Comparison of ENCODE assay signal across 8 cellular contexts in the genomic region with DNA sequence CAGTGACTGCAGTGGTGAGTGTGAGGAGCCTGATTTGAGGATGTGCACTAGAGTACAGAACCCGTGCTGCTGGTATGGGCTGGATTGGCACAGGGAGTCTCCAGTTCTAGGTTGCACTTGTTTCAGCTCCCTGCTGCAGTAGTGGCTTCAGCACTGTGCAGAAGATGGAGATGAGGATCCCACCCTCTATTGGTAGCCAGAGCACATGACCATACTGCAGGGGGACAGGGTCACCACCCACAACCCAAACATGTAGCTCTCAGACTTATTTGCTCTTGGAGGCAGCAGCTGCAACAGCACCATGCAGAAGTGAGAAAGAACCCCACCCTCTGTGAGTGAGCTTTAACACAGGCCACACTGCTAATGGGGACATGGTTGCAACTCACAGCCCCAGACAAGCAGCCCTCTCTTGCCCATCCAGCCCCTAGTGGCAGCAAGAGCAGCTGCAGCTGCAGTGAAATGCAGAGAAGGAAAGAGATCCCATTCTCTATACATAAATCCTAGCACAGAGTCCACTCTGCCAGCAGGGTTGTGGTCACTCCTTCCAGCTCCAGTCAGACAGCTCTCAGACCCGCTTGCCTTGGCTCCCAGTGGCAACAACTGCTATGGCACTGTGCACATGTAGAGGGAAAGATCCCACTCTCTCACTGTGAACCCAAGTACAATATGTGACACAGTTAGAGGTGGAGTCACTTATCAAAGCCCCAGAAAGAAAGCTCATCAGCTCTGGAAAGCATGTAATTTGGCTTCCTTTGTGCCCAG. TPM values are rescaled to one million over a fixed set of nuclear protein-coding genes. Genes with fewer than 3 reads are reported as not detected.
DNase-seq lines count a peak whose midpoint lies in the region; ATAC-seq and TF ChIP-seq lines count a peak whose summit lies in the region.

No MANE protein-coding gene starts in this region.

- no peak overlapping the region for H3K4me3 ChIP-seq in breast epithelium
- H3K4me3 ChIP-seq in ovary = no peak overlapping the region

- H3K9me3 ChIP-seq in breast epithelium = peaks cover 0 to 10% of the 10 kb centered on the region in 2 donors
- H3K9me3 ChIP-seq in ovary = no peaks in the 10 kb centered on the region

- TF ChIP-seq EP300 in ovary (IDR thresholded peaks at IDR 0.05) = no peak

- no peak overlapping the region for H3K4me3 Mint-ChIP-seq in MCF 10A (ENCODE audit: unreplicated experiment)

- peak; percentile 96 for ATAC-seq in HG02623 (IDR thresholded peaks at IDR 0.05; ENCODE audit: unreplicated experiment)

- TF ChIP-seq POLR2A in breast epithelium (IDR thresholded peaks at IDR 0.05) (no peak), erythroblast (IDR thresholded peaks at IDR 0.05; ENCODE audit: low read length) (no peak), ovary (IDR thresholded peaks at IDR 0.05) (no peak)

- peaks cover 8% of the 10 kb centered on the region for H3K9me3 Mint-ChIP-seq in MCF 10A (ENCODE audit: unreplicated experiment)

- H3K27ac Mint-ChIP-seq in MCF 10A (ENCODE audit: low read depth, unreplicated experiment) = no peak overlapping the region

- H3K36me3 Mint-ChIP-seq in MCF 10A (ENCODE audit: insufficient read depth, unreplicated experiment) = no peaks in the 10 kb centered on the region

- CTCF ChIA-PET in MCF 10A (lab: Yijun Ruan, JAX) = interaction anchor here (0.6 to 4.6 kb wide), 8 partner anchors 10 to 107 kb away, joined by 3 to 36 read pairs (median 4); a partner anchor contains a TSS

- peak; percentile 25 for TF ChIP-seq CTCF in MCF 10A (IDR thresholded peaks at IDR 0.05; ENCODE audit: unreplicated experiment)
- no peak for TF ChIP-seq CTCF in breast epithelium (IDR thresholded peaks at IDR 0.05)
- no peak for TF ChIP-seq CTCF in ovary (IDR thresholded peaks at IDR 0.05)

- POLR2A ChIA-PET in MCF 10A (lab: Yijun Ruan, JAX) = no interaction called here

- H3K36me3 ChIP-seq in breast epithelium = no peaks in the 10 kb centered on the region
- no peaks in the 10 kb centered on the region for H3K36me3 ChIP-seq in ovary

- DNase-seq in MCF 10A (ENCODE audit: unreplicated experiment) (peak; percentile 20), breast epithelium (ENCODE audit: low spot score in 2 of 2) (no peak), NAMALWA (ENCODE audit: low spot score) (peak; percentile 55), erythroblast (lab: John Stamatoyannopoulos, UW) (peak; percentile 4 to 7), ovary (no peak), NCI-H1417 (lab: John Stamatoyannopoulos, UW) (no peak), pons (ENCODE audit: low spot score) (no peak)

- peaks cover 35% of the 10 kb centered on the region for H3K27me3 Mint-ChIP-seq in MCF 10A (ENCODE audit: insufficient read depth, unreplicated experiment)

- H3K27me3 ChIP-seq in breast epithelium = no peaks in the 10 kb centered on the region
- H3K27me3 ChIP-seq in ovary = no peaks in the 10 kb centered on the region

- 81 to 90% (median 85%) methylated on average over 2 of the region's 2 CpGs for WGBS in ovary, 3 donors

- H3K4me1 Mint-ChIP-seq in MCF 10A (ENCODE audit: insufficient read depth, unreplicated experiment) = no peaks in the 10 kb centered on the region

- no peaks in the 10 kb centered on the region for H3K4me1 ChIP-seq in breast epithelium
- no peaks in the 10 kb centered on the region for H3K4me1 ChIP-seq in ovary (ENCODE audit: insufficient read depth)

- no peak overlapping the region for H3K27ac ChIP-seq in breast epithelium
- H3K27ac ChIP-seq in ovary = no peak overlapping the region

- no TSS peak for BruUV-seq in MCF 10A (replicated peaks; lab: Mats Ljungman, UMichigan)

- intact Hi-C loops in MCF 10A (cut with micrococcal nuclease) (no loop called here), breast epithelium (cut with DNase I; ENCODE audit: low total_unique reads) (no loop called here), ovary (cut with DNase I) (no loop called here)

RNA-seq across cellular contexts. Expression of gene SCIN, which starts 51.4 kb away (rescaled TPM):
- total RNA-seq in MCF 10A (2022) = not detected in 2 replicates
- total RNA-seq in breast epithelium = 1 to 10 TPM in 2 of 3 donors, under 1 TPM in 1; 0.96 to 4.7 (median 1.3) TPM
- total RNA-seq in ovary = 1 to 10 TPM; 1.3 to 5.1 (median 2.0) TPM
- polyA plus RNA-seq in ovary = 1 to 10 TPM; 2.2 to 2.5 TPM

Comparison
In these comparisons a context has a peak if more than half of its experiments do, and no peak if none do; other contexts are left out.
1. DNase-seq: peak in MCF 10A (single experiment), NAMALWA (single experiment) and erythroblast (2 of 2); none in breast epithelium (0 of 2), ovary (0 of 5), NCI-H1417 (0 of 3) and pons (single experiment).